ENCODE assay signal across 13 cellular contexts in the genomic region with DNA sequence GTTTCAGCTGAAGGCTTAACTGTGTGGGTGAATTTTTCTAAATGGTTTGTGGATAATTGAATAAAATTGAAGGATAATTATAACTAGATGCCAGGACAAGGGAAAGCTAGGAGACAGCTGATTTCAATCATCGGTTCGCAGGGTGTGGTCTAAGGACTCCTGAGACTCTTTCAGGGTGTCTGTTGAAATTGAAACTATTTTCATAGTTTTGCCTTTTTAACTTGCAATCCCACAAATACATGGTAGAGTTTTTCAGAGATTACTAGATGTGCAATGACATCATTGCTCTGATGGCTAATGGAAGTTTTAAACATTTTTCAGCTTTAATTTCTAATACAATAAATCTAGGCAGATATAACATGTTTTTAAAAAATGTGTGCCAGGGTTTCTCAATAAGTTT.
DNase-seq lines count a peak whose midpoint lies in the region; ATAC-seq and TF ChIP-seq lines count a peak whose summit lies in the region.
"Had no signal": no experiment of that assay in that cellular context is flagged by ENCODE, and none has a peak within 500 bp of the region (broad histone marks: within the 10 kb centered on the region; RNA-seq: fewer than 3 reads in every experiment).

No MANE protein-coding gene starts in this region.

- peak; percentile 45 for ATAC-seq in GM19468 (IDR thresholded peaks at IDR 0.05; ENCODE audit: extremely low read depth, unreplicated experiment)
- ATAC-seq in HG03103 (IDR thresholded peaks at IDR 0.05; ENCODE audit: low read depth, unreplicated experiment): peak; percentile 39
- no peak for ATAC-seq in GM19328 (IDR thresholded peaks at IDR 0.05; ENCODE audit: unreplicated experiment)
- ATAC-seq in GM21423 (IDR thresholded peaks at IDR 0.05; ENCODE audit: unreplicated experiment): no peak
- ATAC-seq: naive thymus-derived CD8-positive, alpha-beta T cell had no signal

- no peak for TF ChIP-seq CTCF in WERI-Rb-1 (IDR thresholded peaks at IDR 0.05; ENCODE audit: low read depth, low read length)

- H3K27ac ChIP-seq in WERI-Rb-1: no peak overlapping the region
- H3K27ac ChIP-seq: epithelial cell of prostate had no signal

- no peaks in the 10 kb centered on the region for H3K9me3 ChIP-seq in WERI-Rb-1 (ENCODE audit: severe bottlenecking)

- DNase-seq in EH (ENCODE audit: low read depth) (peak; percentile 9), dedifferentiated amniotic fluid mesenchymal stem cell (ENCODE audit: extremely low spot score) (peak; percentile 62), WERI-Rb-1 (no peak), NCI-H2171 (lab: John Stamatoyannopoulos, UW) (no peak)
- DNase-seq: cerebellar nuclear complex; DMS 273 treated with DMSO at 0.1 percent for 48 hours; naive thymus-derived CD8-positive, alpha-beta T cell; NCI-H1092 had no signal

- H3K4me3 ChIP-seq in WERI-Rb-1 (ENCODE audit: low read depth, low read length): no peak overlapping the region

- H3K36me3 ChIP-seq in WERI-Rb-1: peaks cover 3% of the 10 kb centered on the region

- no peaks in the 10 kb centered on the region for H3K27me3 ChIP-seq in WERI-Rb-1 (ENCODE audit: insufficient read depth, low read depth, severe bottlenecking)

Comparison
In these comparisons a context has a peak if more than half of its experiments do, and no peak if none do; other contexts are left out.
1. DNase-seq: peak in EH (single experiment) and dedifferentiated amniotic fluid mesenchymal stem cell (single experiment); none in WERI-Rb-1 (single experiment) and NCI-H2171 (single experiment).
2. ATAC-seq: peak in GM19468 (single experiment) and HG03103 (single experiment); none in GM19328 (single experiment) and GM21423 (single experiment).